4 cellular contexts compared by ENCODE assay signal in the genomic region with DNA sequence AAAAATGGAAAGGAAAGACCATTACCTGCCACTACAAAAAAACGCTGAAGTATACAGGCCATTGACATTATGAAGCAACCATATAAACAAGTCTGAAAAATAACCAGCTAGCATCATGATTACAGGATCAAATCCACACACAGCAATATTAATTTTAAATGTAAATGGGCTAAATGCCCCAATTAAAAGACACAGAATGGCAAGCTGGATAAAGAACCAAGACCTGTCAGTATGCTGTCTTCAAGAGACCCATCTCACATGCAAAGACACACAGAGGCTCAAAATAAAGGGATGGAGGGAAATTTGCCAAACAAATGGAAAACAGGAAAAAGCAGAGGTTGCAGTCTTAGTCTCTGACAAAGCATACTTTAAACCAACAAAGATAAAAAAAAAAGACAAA. TPM values are rescaled to one million over a fixed set of nuclear protein-coding genes. Genes with fewer than 3 reads are reported as not detected.
"Had no signal": no experiment of that assay in that cellular context is flagged by ENCODE, and none has a peak within 500 bp of the region (broad histone marks: within the 10 kb centered on the region; RNA-seq: fewer than 3 reads in every experiment).

No MANE protein-coding gene starts in this region.

RNA-seq across cellular contexts. Expression of a gene that starts 33.9 kb away (rescaled TPM):
- total RNA-seq: body of pancreas, breast epithelium, cardiac septum, chondrocyte had no signal
